Comparison of ENCODE assay signal across 17 cellular contexts in the genomic region with DNA sequence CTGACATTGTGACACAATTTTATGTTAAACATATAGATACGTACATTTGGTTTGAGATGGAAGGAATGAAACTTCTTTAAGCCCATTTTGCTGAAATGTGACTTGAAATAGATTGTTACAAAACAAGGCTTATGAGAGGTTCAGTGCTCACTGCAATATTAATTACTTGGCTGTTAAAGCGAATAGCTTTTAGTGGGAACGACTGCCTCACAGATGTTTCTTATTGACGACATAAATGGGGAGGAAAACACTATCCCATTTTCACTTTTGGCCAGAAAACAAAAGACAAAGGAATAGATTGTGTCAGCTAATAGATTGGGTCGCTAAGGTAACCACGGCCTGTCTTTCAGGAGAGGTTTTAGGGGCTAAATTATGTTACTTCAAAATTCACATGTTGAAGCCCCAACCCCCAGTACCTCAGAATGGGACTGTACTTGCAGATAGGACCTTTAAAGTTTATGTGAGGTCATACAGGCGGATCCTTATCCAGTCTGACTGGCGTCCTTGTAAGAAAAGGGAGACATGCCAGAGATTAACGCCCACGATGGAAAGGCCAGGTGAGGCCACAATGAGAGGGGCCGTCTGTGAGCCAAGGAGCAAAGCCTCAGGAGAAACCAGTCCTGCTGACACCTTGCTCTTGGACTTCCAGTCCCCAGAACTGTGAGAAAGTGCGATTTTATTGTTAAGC. TPM values are rescaled to one million over a fixed set of nuclear protein-coding genes. Genes with fewer than 3 reads are reported as not detected.
DNase-seq lines count a peak whose midpoint lies in the region; ATAC-seq, FAIRE-seq and TF ChIP-seq lines count a peak whose summit lies in the region.
"Had no signal": no experiment of that assay in that cellular context is flagged by ENCODE, and none has a peak within 500 bp of the region (broad histone marks: within the 10 kb centered on the region; RNA-seq: fewer than 3 reads in every experiment).

No MANE protein-coding gene starts in this region.

- H4K5ac ChIP-seq in mesendoderm (ENCODE audit: low read length), result no peak overlapping the region

- H2BK15ac ChIP-seq in mesendoderm (replicated peaks; ENCODE audit: low read depth), result no peak overlapping the region

- DNase-seq in HepG2 (ENCODE audit: low spot score) (no peak), globus pallidus (ENCODE audit: low spot score) (peak; percentile 63), vagina (ENCODE audit: extremely low spot score in 2 of 2) (no peak), endothelial cell (ENCODE audit: low spot score) (no peak), mesendoderm (no peak), kidney glomerular epithelial cell (lab: John Stamatoyannopoulos, UW) (no peak)
- DNase-seq: ACHN; effector CD4-positive, alpha-beta T cell; NCI-H1092 treated with DMSO at 0.1 percent for 48 hours; NCI-H226; nephron progenitor cell; SW 1271 had no signal

- no peak overlapping the region for H2BK5ac ChIP-seq in mesendoderm (ENCODE audit: low read length)

- in situ Hi-C loops in HepG2 (cut with HindIII; ENCODE audit: extremely low pct_ligation_motif_present, low pct_unique_long_range_greater_than_20kb), result no loop called here

- no peak overlapping the region for H2BK120ac ChIP-seq in mesendoderm (ENCODE audit: low read depth, low read length)

- H3K4ac ChIP-seq in mesendoderm (ENCODE audit: low read depth, low read length), result no peak overlapping the region

- no peak overlapping the region for H3K4me3 Mint-ChIP-seq in endothelial cell (ENCODE audit: unreplicated experiment)
- H3K4me3 Mint-ChIP-seq: IgD-negative memory B cell; nephron progenitor cell; stimulated activated memory B cell treated with anti-CD40 and anti-IgM and Interleukin-4, amounts not matched to agents 10 μg/mL and 1 μg/mL and 100 μg/mL, for 72 hours; WTC11 had no signal

- H3K9me3 ChIP-seq in liver (ENCODE audit: control insufficient read depth in 4 of 4, low read length in 3 of 4) (no peaks in the 10 kb centered on the region), HepG2 (ENCODE audit: low read length) (no peaks in the 10 kb centered on the region), parathyroid adenoma (ENCODE audit: control insufficient read depth, low read length) (no peaks in the 10 kb centered on the region), vagina (no peaks in the 10 kb centered on the region)

- H3K23ac ChIP-seq in mesendoderm (ENCODE audit: low read length), result no peak overlapping the region

- intact Hi-C loops in HepG2 (cut with micrococcal nuclease; ENCODE audit: unreplicated experiment) (no loop called here), vagina (cut with DNase I) (no loop called here)

- WGBS in liver, result 67% methylated on average over 12 of the region's 12 CpGs
- 87% methylated on average over 12 of the region's 12 CpGs for WGBS in HepG2 (ENCODE audit: low lambda C conversion rate)
- WGBS in mesendoderm (ENCODE audit: extremely low coverage, insufficient coverage, low lambda C conversion rate), result no CpG with 5 or more reads among the region's 12 CpGs

- no peaks in the 10 kb centered on the region for H4K20me1 ChIP-seq in HepG2 (ENCODE audit: insufficient read depth, low read length)

- TF ChIP-seq CTCF in liver (IDR thresholded peaks at IDR 0.05; ENCODE audit: low read depth, low read length, missing input control), result no peak
- TF ChIP-seq CTCF in HepG2 (CRISPR knock-in tag; IDR thresholded peaks at IDR 0.05), result no peak
- TF ChIP-seq CTCF in parathyroid adenoma (IDR thresholded peaks at IDR 0.05), result no peak
- TF ChIP-seq CTCF in vagina (IDR thresholded peaks at IDR 0.05), result no peak
- TF ChIP-seq CTCF in endothelial cell (IDR thresholded peaks at IDR 0.05; ENCODE audit: unreplicated experiment), result no peak

- no peak overlapping the region for H2AFZ ChIP-seq in HepG2 (ENCODE audit: low read length)
- H2AFZ ChIP-seq in parathyroid adenoma, result peak overlapping the region; percentile 48

- H3K4me2 ChIP-seq in HepG2 (ENCODE audit: low read depth, low read length) (no peak overlapping the region), parathyroid adenoma (ENCODE audit: low read length) (peak overlapping the region; percentile 41), mesendoderm (ENCODE audit: low read length) (no peak overlapping the region)

- TF ChIP-seq EP300 in HepG2 (IDR thresholded peaks at IDR 0.05; ENCODE audit: low read depth in 2 of 2, low read length in 2 of 2) (no peak), HepG2 (CRISPR knock-in tag; IDR thresholded peaks at IDR 0.05; ENCODE audit: borderline replicate concordance) (no peak)

- H3K4me1 ChIP-seq in liver (ENCODE audit: control insufficient read depth in 4 of 4, insufficient read depth in 4 of 4, low read length in 3 of 4) (peaks cover 15 to 44% (median 27%) of the 10 kb centered on the region in 4 donors), HepG2 (ENCODE audit: insufficient read depth, low read length) (peaks cover 89% of the 10 kb centered on the region), parathyroid adenoma (peaks cover 60% of the 10 kb centered on the region), vagina (peaks cover 67% of the 10 kb centered on the region), mesendoderm (ENCODE audit: control insufficient read depth, low read depth, low read length) (no peaks in the 10 kb centered on the region)

- no peak overlapping the region for H4K8ac ChIP-seq in mesendoderm (ENCODE audit: low read depth, low read length)

- POLR2A ChIA-PET in HepG2 (lab: Yijun Ruan, JAX), result interaction anchor here (1.4 to 2.1 kb wide), 6 partner anchors 10 to 35 kb away, joined by 3 to 36 read pairs (median 6); a partner anchor contains a TSS

- H3K4me3 ChIP-seq in liver (ENCODE audit: low read depth in 1 of 3, low read length in 3 of 3) (no peak overlapping the region), HepG2 (replicated peaks in 1 of 3; ENCODE audit: insufficient read depth in 1 of 3, low read depth in 2 of 3, low read length in 3 of 3) (no peak overlapping the region), parathyroid adenoma (ENCODE audit: low read depth, low read length) (no peak overlapping the region), vagina (no peak overlapping the region), mesendoderm (ENCODE audit: low read length) (no peak overlapping the region)

- ATAC-seq in HepG2, result no peak
- ATAC-seq: stimulated activated memory B cell treated with anti-CD40 and anti-IgM and Interleukin-4, amounts not matched to agents 10 μg/mL and 1 μg/mL and 100 μg/mL, for 72 hours; WTC11 had no signal

- H2AK5ac ChIP-seq in mesendoderm (ENCODE audit: low read length), result no peak overlapping the region

- H3K36me3 ChIP-seq in liver (ENCODE audit: control insufficient read depth in 4 of 4, insufficient read depth in 3 of 4, low read depth in 1 of 4, low read length in 3 of 4) (peaks cover 0 to 1% (median 0%) of the 10 kb centered on the region in 4 donors), HepG2 (replicated peaks in 1 of 2; ENCODE audit: control insufficient read depth in 1 of 2, insufficient read depth in 2 of 2, low read length in 2 of 2) (no peaks in the 10 kb centered on the region; a peak in 1 of 5 replicates), parathyroid adenoma (ENCODE audit: control insufficient read depth, insufficient read depth, low read length) (no peaks in the 10 kb centered on the region), vagina (no peaks in the 10 kb centered on the region), mesendoderm (ENCODE audit: control insufficient read depth, insufficient read depth, low read length) (no peaks in the 10 kb centered on the region)

- TF ChIP-seq RAD21 in liver (IDR thresholded peaks at IDR 0.05) (no peak), HepG2 (CRISPR knock-in tag; IDR thresholded peaks at IDR 0.05) (no peak)

- no peak overlapping the region for H3K18ac ChIP-seq in mesendoderm (ENCODE audit: low read length)

- no peak overlapping the region for H3K56ac ChIP-seq in mesendoderm (ENCODE audit: low read length)

- no peak for TF ChIP-seq POLR2A in HepG2 (IDR thresholded peaks at IDR 0.05; ENCODE audit: insufficient read depth in 1 of 2, low read depth in 2 of 2, low read length in 2 of 2)
- no peak for TF ChIP-seq POLR2A in vagina (IDR thresholded peaks at IDR 0.05)

- no peaks in the 10 kb centered on the region for H3K27me3 ChIP-seq in liver (ENCODE audit: control insufficient read depth in 4 of 4, insufficient read depth in 4 of 4, low read length in 3 of 4)
- no peaks in the 10 kb centered on the region for H3K27me3 ChIP-seq in HepG2 (ENCODE audit: control insufficient read depth in 1 of 2, insufficient read depth in 2 of 2, low read length in 2 of 2)
- no peaks in the 10 kb centered on the region for H3K27me3 ChIP-seq in parathyroid adenoma (ENCODE audit: control insufficient read depth, insufficient read depth, low read length)
- no peaks in the 10 kb centered on the region for H3K27me3 ChIP-seq in vagina
- no peaks in the 10 kb centered on the region for H3K27me3 ChIP-seq in mesendoderm (ENCODE audit: insufficient read depth, low read length, poor library complexity)

- no peak overlapping the region for H3K27ac Mint-ChIP-seq in endothelial cell (ENCODE audit: unreplicated experiment)
- H3K27ac Mint-ChIP-seq: IgD-negative memory B cell; nephron progenitor cell; stimulated activated memory B cell treated with anti-CD40 and anti-IgM and Interleukin-4, amounts not matched to agents 10 μg/mL and 1 μg/mL and 100 μg/mL, for 72 hours; WTC11 had no signal

- H3K27ac ChIP-seq in liver (ENCODE audit: low read depth in 1 of 2, low read length in 2 of 2) (peak overlapping the region; percentile 25 to 88), HepG2 (ENCODE audit: extremely low read length, insufficient read depth, low read length) (no peak overlapping the region), parathyroid adenoma (peak overlapping the region; percentile 95), vagina (peak overlapping the region; percentile 82), mesendoderm (ENCODE audit: low read depth, low read length) (no peak overlapping the region)

- peaks cover 6% of the 10 kb centered on the region for H3K4me1 Mint-ChIP-seq in endothelial cell (ENCODE audit: unreplicated experiment)
- H3K4me1 Mint-ChIP-seq: stimulated activated memory B cell treated with anti-CD40 and anti-IgM and Interleukin-4, amounts not matched to agents 10 μg/mL and 1 μg/mL and 100 μg/mL, for 72 hours had no signal

- no peaks in the 10 kb centered on the region for H3K9me3 Mint-ChIP-seq in endothelial cell (ENCODE audit: unreplicated experiment)
- H3K9me3 Mint-ChIP-seq: IgD-negative memory B cell; nephron progenitor cell; stimulated activated memory B cell treated with anti-CD40 and anti-IgM and Interleukin-4, amounts not matched to agents 10 μg/mL and 1 μg/mL and 100 μg/mL, for 72 hours; WTC11 had no signal

- no peaks in the 10 kb centered on the region for H3K79me2 ChIP-seq in HepG2 (ENCODE audit: insufficient read depth, low read length)
- peaks cover 19% of the 10 kb centered on the region for H3K79me2 ChIP-seq in parathyroid adenoma
- H3K79me2 ChIP-seq in mesendoderm (ENCODE audit: control insufficient read depth, insufficient read depth, low read length), result no peaks in the 10 kb centered on the region

- no TSS peak for BruUV-seq in HepG2 (replicated peaks; lab: Mats Ljungman, UMichigan)

- no peaks in the 10 kb centered on the region for H3K79me1 ChIP-seq in mesendoderm (ENCODE audit: low read length)

- FAIRE-seq in HepG2 (lab: Jason Lieb, UNC), result no peak

- H3K9ac ChIP-seq in liver (ENCODE audit: low read depth in 1 of 2, low read length in 2 of 2) (no peak overlapping the region), HepG2 (ENCODE audit: insufficient read depth, low read depth, low read length) (no peak overlapping the region), parathyroid adenoma (no peak overlapping the region), mesendoderm (ENCODE audit: low read length) (no peak overlapping the region)

- peaks cover 2% of the 10 kb centered on the region for H3K27me3 Mint-ChIP-seq in endothelial cell (ENCODE audit: unreplicated experiment)
- H3K27me3 Mint-ChIP-seq: IgD-negative memory B cell; stimulated activated memory B cell treated with anti-CD40 and anti-IgM and Interleukin-4, amounts not matched to agents 10 μg/mL and 1 μg/mL and 100 μg/mL, for 72 hours had no signal

- CTCF ChIA-PET in HepG2 (lab: Yijun Ruan, JAX; ENCODE audit: low intra/inter-chr PET ratio, low total read pairs), result no interaction called here

- no peaks in the 10 kb centered on the region for H3K36me3 Mint-ChIP-seq in endothelial cell (ENCODE audit: low read depth, unreplicated experiment)
- H3K36me3 Mint-ChIP-seq: IgD-negative memory B cell, WTC11 had no signal

RNA-seq across cellular contexts. Expression of a gene that starts 10.8 kb away (rescaled TPM):
- total RNA-seq in liver (10 to 100 TPM in 1 of 2 donors, 1 to 10 TPM in 1; 9.1 to 11.9 TPM), HepG2 (2016; rRNA removed; fragmentation: Illumina TruSeq; extraction: Trizol) (13.3 and 15.2 TPM in 2 replicates), vagina (20.4 TPM), endothelial cell (ENCODE audit: unreplicated experiment) (11.7 TPM)
- polyA plus RNA-seq in liver (10 to 100 TPM; 12.9 to 13.2 TPM), HepG2 (2011; rRNA removed) (10.0 and 10.5 TPM in 2 replicates)
- 6.0 and 8.5 TPM in 2 replicates for total RNA-seq in HepG2 (2016; cell fraction: cytosol; rRNA removed; fragmentation: Illumina TruSeq; extraction: Trizol; ENCODE audit: low read depth)
- total RNA-seq in HepG2 (2016; cell fraction: insoluble cytoplasmic fraction; rRNA removed; fragmentation: Illumina TruSeq; extraction: Trizol), result 11.4 and 14.0 TPM in 2 replicates
- total RNA-seq in HepG2 (2016; cell fraction: membrane; rRNA removed; fragmentation: Illumina TruSeq; extraction: Trizol), result 12.0 and 14.5 TPM in 2 replicates
- 6.6 and 8.8 TPM in 2 replicates for total RNA-seq in HepG2 (2016; cell fraction: nucleus; rRNA removed; fragmentation: Illumina TruSeq; extraction: Trizol)
- 5.7 and 7.3 TPM in 2 replicates for polyA plus RNA-seq in HepG2 (2011; cell fraction: cytosol; rRNA removed)
- polyA plus RNA-seq in HepG2 (2011; cell fraction: nucleus; rRNA removed), result 10.0 and 11.1 TPM in 2 replicates
- 23.9 and 28.9 TPM in 2 replicates for polyA plus RNA-seq in HepG2 (2012)
- polyA plus RNA-seq in HepG2 (2016; cell fraction: cytosol; fragmentation: Illumina TruSeq; extraction: Trizol; ENCODE audit: low read depth), result 7.9 and 9.4 TPM in 2 replicates
- 18.0 and 18.7 TPM in 2 replicates for polyA plus RNA-seq in HepG2 (2016; cell fraction: insoluble cytoplasmic fraction; fragmentation: Illumina TruSeq; extraction: Trizol; ENCODE audit: low read depth)
- polyA plus RNA-seq in HepG2 (2016; cell fraction: membrane; fragmentation: Illumina TruSeq; extraction: Trizol; ENCODE audit: low read depth), result 12.1 and 13.1 TPM in 2 replicates
- polyA plus RNA-seq in HepG2 (2016; cell fraction: nucleus; fragmentation: Illumina TruSeq; extraction: Trizol; ENCODE audit: insufficient read depth, low read depth), result 22.8 and 23.1 TPM in 2 replicates
- 4.8 and 5.3 TPM in 2 replicates for polyA minus RNA-seq in HepG2 (2011; rRNA and poly(A)+ RNA removed; ENCODE audit: low replicate concordance)
- polyA minus RNA-seq in HepG2 (2011; cell fraction: cytosol; rRNA and poly(A)+ RNA removed), result 8.2 and 11.3 TPM in 2 replicates
- polyA minus RNA-seq in HepG2 (2011; cell fraction: nucleus; rRNA and poly(A)+ RNA removed), result 8.2 and 8.7 TPM in 2 replicates
- polyA plus RNA-seq in mesendoderm (2013, experiment 1 of 2), result 2.6 TPM
- 2.7 TPM for polyA plus RNA-seq in mesendoderm (2013, experiment 2 of 2)

RNA-seq across cellular contexts. Expression of a gene that starts 34.5 kb away (rescaled TPM):
- total RNA-seq in liver (10 to 100 TPM; 20.2 to 36.3 TPM), HepG2 (2016; rRNA removed; fragmentation: Illumina TruSeq; extraction: Trizol) (49.5 and 67.0 TPM in 2 replicates), vagina (25.0 TPM), endothelial cell (ENCODE audit: unreplicated experiment) (29.8 TPM)
- polyA plus RNA-seq in liver (10 to 100 TPM; 29.3 to 65.2 TPM), HepG2 (2011; rRNA removed) (17.8 and 18.8 TPM in 2 replicates)
- 9.9 and 10.7 TPM in 2 replicates for total RNA-seq in HepG2 (2016; cell fraction: cytosol; rRNA removed; fragmentation: Illumina TruSeq; extraction: Trizol; ENCODE audit: low read depth)
- total RNA-seq in HepG2 (2016; cell fraction: insoluble cytoplasmic fraction; rRNA removed; fragmentation: Illumina TruSeq; extraction: Trizol), result 46.9 and 68.2 TPM in 2 replicates
- total RNA-seq in HepG2 (2016; cell fraction: membrane; rRNA removed; fragmentation: Illumina TruSeq; extraction: Trizol), result 11.0 and 12.8 TPM in 2 replicates
- total RNA-seq in HepG2 (2016; cell fraction: nucleus; rRNA removed; fragmentation: Illumina TruSeq; extraction: Trizol), result 64.0 and 64.7 TPM in 2 replicates
- polyA plus RNA-seq in HepG2 (2011; cell fraction: cytosol; rRNA removed), result 6.4 and 8.3 TPM in 2 replicates
- polyA plus RNA-seq in HepG2 (2011; cell fraction: nucleus; rRNA removed), result 14.6 and 25.8 TPM in 2 replicates
- 27.5 and 40.7 TPM in 2 replicates for polyA plus RNA-seq in HepG2 (2012)
- polyA plus RNA-seq in HepG2 (2016; cell fraction: cytosol; fragmentation: Illumina TruSeq; extraction: Trizol; ENCODE audit: low read depth), result 6.9 and 7.7 TPM in 2 replicates
- polyA plus RNA-seq in HepG2 (2016; cell fraction: insoluble cytoplasmic fraction; fragmentation: Illumina TruSeq; extraction: Trizol; ENCODE audit: low read depth), result 63.7 and 68.2 TPM in 2 replicates
- 9.3 and 9.4 TPM in 2 replicates for polyA plus RNA-seq in HepG2 (2016; cell fraction: membrane; fragmentation: Illumina TruSeq; extraction: Trizol; ENCODE audit: low read depth)
- 45.2 and 47.6 TPM in 2 replicates for polyA plus RNA-seq in HepG2 (2016; cell fraction: nucleus; fragmentation: Illumina TruSeq; extraction: Trizol; ENCODE audit: insufficient read depth, low read depth)
- polyA minus RNA-seq in HepG2 (2011; rRNA and poly(A)+ RNA removed; ENCODE audit: low replicate concordance), result 6.3 and 18.5 TPM in 2 replicates
- 8.9 and 9.9 TPM in 2 replicates for polyA minus RNA-seq in HepG2 (2011; cell fraction: cytosol; rRNA and poly(A)+ RNA removed)
- 88.3 and 98.2 TPM in 2 replicates for polyA minus RNA-seq in HepG2 (2011; cell fraction: nucleus; rRNA and poly(A)+ RNA removed)
- 22.4 TPM for polyA plus RNA-seq in mesendoderm (2013, experiment 1 of 2)
- 21.3 TPM for polyA plus RNA-seq in mesendoderm (2013, experiment 2 of 2)

RNA-seq across cellular contexts. Expression of a gene that starts 54.0 kb away (rescaled TPM):
- total RNA-seq in liver (1 to 10 TPM; 2.9 to 9.5 TPM), HepG2 (2016; rRNA removed; fragmentation: Illumina TruSeq; extraction: Trizol) (0.59 and 1.4 TPM in 2 replicates), vagina (84.7 TPM), endothelial cell (ENCODE audit: unreplicated experiment) (2.4 TPM)
- polyA plus RNA-seq in liver (1 to 10 TPM in 1 of 2 donors, under 1 TPM in 1; 0.83 to 1.8 TPM), HepG2 (2011; rRNA removed) (0.71 and 0.92 TPM in 2 replicates)
- 0.09 and 0.10 TPM in 2 replicates for total RNA-seq in HepG2 (2016; cell fraction: cytosol; rRNA removed; fragmentation: Illumina TruSeq; extraction: Trizol; ENCODE audit: low read depth)
- total RNA-seq in HepG2 (2016; cell fraction: insoluble cytoplasmic fraction; rRNA removed; fragmentation: Illumina TruSeq; extraction: Trizol), result 0.77 and 1.3 TPM in 2 replicates
- 0.45 and 0.59 TPM in 2 replicates for total RNA-seq in HepG2 (2016; cell fraction: membrane; rRNA removed; fragmentation: Illumina TruSeq; extraction: Trizol)
- 1.6 and 1.7 TPM in 2 replicates for total RNA-seq in HepG2 (2016; cell fraction: nucleus; rRNA removed; fragmentation: Illumina TruSeq; extraction: Trizol)
- polyA plus RNA-seq in HepG2 (2011; cell fraction: cytosol; rRNA removed), result 0.88 and 0.89 TPM in 2 replicates
- 0.47 and 0.69 TPM in 2 replicates for polyA plus RNA-seq in HepG2 (2011; cell fraction: nucleus; rRNA removed)
- polyA plus RNA-seq in HepG2 (2012), result 1.4 and 1.9 TPM in 2 replicates
- 0.06 and 0.28 TPM in 2 replicates for polyA plus RNA-seq in HepG2 (2016; cell fraction: cytosol; fragmentation: Illumina TruSeq; extraction: Trizol; ENCODE audit: low read depth)
- polyA plus RNA-seq in HepG2 (2016; cell fraction: insoluble cytoplasmic fraction; fragmentation: Illumina TruSeq; extraction: Trizol; ENCODE audit: low read depth), result 0.70 and 0.86 TPM in 2 replicates
- 0.20 and 0.27 TPM in 2 replicates for polyA plus RNA-seq in HepG2 (2016; cell fraction: membrane; fragmentation: Illumina TruSeq; extraction: Trizol; ENCODE audit: low read depth)
- 1.6 and 1.9 TPM in 2 replicates for polyA plus RNA-seq in HepG2 (2016; cell fraction: nucleus; fragmentation: Illumina TruSeq; extraction: Trizol; ENCODE audit: insufficient read depth, low read depth)
- 0.90 and 8.2 TPM in 2 replicates for polyA minus RNA-seq in HepG2 (2011; rRNA and poly(A)+ RNA removed; ENCODE audit: low replicate concordance)
- polyA minus RNA-seq in HepG2 (2011; cell fraction: cytosol; rRNA and poly(A)+ RNA removed), result 1.8 and 2.0 TPM in 2 replicates
- polyA minus RNA-seq in HepG2 (2011; cell fraction: nucleus; rRNA and poly(A)+ RNA removed), result 2.7 and 5.1 TPM in 2 replicates
- 2.0 TPM for polyA plus RNA-seq in mesendoderm (2013, experiment 1 of 2)
- polyA plus RNA-seq in mesendoderm (2013, experiment 2 of 2), result 2.0 TPM

Comparison
In these comparisons a context has a peak if more than half of its experiments do, and no peak if none do; other contexts are left out.
1. H3K27ac ChIP-seq: peak in liver (2 of 2), parathyroid adenoma (single experiment) and vagina (single experiment); none in HepG2 (single experiment) and mesendoderm (single experiment).